ENCODE assay signal across 1 cellular context in genomic region chr16:4367393-4367856, GRCh38.
A peak's percentile ranks its signal among the peaks of the same experiment; 100 is the strongest.
TF ChIP-seq lines count a peak whose summit lies in the region.

No MANE protein-coding gene starts in this region.

TF ChIP-seq in HepG2, 621 proteins besides CTCF, POLR2A, EP300 and RAD21 (continued from another document and continues in another):
- peak; percentile 45; the same call in 1 of the 2 replicates for TF ChIP-seq SIX4 (CRISPR knock-in tag; IDR thresholded peaks at IDR 0.05)
- TF ChIP-seq MATR3 (CRISPR knock-in tag; IDR thresholded peaks at IDR 0.05), result no peak
- peak; percentile 52; the same call in 1 of the 2 replicates for TF ChIP-seq ZNF770 (CRISPR knock-in tag; IDR thresholded peaks at IDR 0.05)
- TF ChIP-seq PATZ1 (CRISPR knock-in tag; IDR thresholded peaks at IDR 0.05), result peak; percentile 55; the same call in 1 of the 2 replicates
- peak; percentile 61; the same call in 1 of the 2 replicates for TF ChIP-seq ZNF318 (CRISPR knock-in tag; IDR thresholded peaks at IDR 0.05)
- no peak for TF ChIP-seq TFDP1 (CRISPR knock-in tag; IDR thresholded peaks at IDR 0.05; ENCODE audit: borderline replicate concordance)
- TF ChIP-seq ZNF362 (CRISPR knock-in tag; IDR thresholded peaks at IDR 0.05; ENCODE audit: borderline replicate concordance), result 0 out of 2 replicates have a peak, but pooled peaks have one; percentile 47
- TF ChIP-seq ZSCAN31 (CRISPR knock-in tag; IDR thresholded peaks at IDR 0.05; ENCODE audit: low read depth), result 0 out of 2 replicates have a peak, but pooled peaks have one; percentile 46
- TF ChIP-seq NR2C2 (CRISPR knock-in tag; IDR thresholded peaks at IDR 0.05; ENCODE audit: borderline replicate concordance), result peak; percentile 76; the same call in 1 of the 2 replicates
- peak; percentile 70; the same call in 1 of the 2 replicates for TF ChIP-seq ZSCAN25 (CRISPR knock-in tag; IDR thresholded peaks at IDR 0.05)
- TF ChIP-seq ZNF597 (CRISPR knock-in tag; IDR thresholded peaks at IDR 0.05), result no peak
- peak; percentile 48; the same call in 1 of the 2 replicates for TF ChIP-seq TFAP4 (IDR thresholded peaks at IDR 0.05; ENCODE audit: borderline replicate concordance, low read depth)
- 0 out of 2 replicates have a peak, but pooled peaks have one; percentile 40 for TF ChIP-seq ZNF276 (CRISPR knock-in tag; IDR thresholded peaks at IDR 0.05; ENCODE audit: low read depth)
- peak; percentile 17; the same call in 1 of the 2 replicates for TF ChIP-seq HIC2 (CRISPR knock-in tag; IDR thresholded peaks at IDR 0.05; ENCODE audit: low read depth)
- TF ChIP-seq HBP1 (CRISPR knock-in tag; IDR thresholded peaks at IDR 0.05; ENCODE audit: low read depth), result 0 out of 2 replicates have a peak, but pooled peaks have one; percentile 55
- TF ChIP-seq ZMYM4 (CRISPR knock-in tag; IDR thresholded peaks at IDR 0.05), result peak; percentile 66
- peak; percentile 49 for TF ChIP-seq UBTF (CRISPR knock-in tag; IDR thresholded peaks at IDR 0.05)
- no peak for TF ChIP-seq ZKSCAN8 (CRISPR knock-in tag; IDR thresholded peaks at IDR 0.05; ENCODE audit: borderline replicate concordance)
- TF ChIP-seq CHD4 (IDR thresholded peaks at IDR 0.05; ENCODE audit: borderline replicate concordance, low read length), result peak; percentile 98
- peak; percentile 77; the same call in 1 of the 2 replicates for TF ChIP-seq ZNF761 (CRISPR knock-in tag; conservative IDR thresholded peaks at IDR 0.05)
- TF ChIP-seq ZNF350 (CRISPR knock-in tag; IDR thresholded peaks at IDR 0.05; ENCODE audit: borderline replicate concordance, low read depth), result peak; percentile 50; the same call in 1 of the 2 replicates
